In the genomic region with DNA sequence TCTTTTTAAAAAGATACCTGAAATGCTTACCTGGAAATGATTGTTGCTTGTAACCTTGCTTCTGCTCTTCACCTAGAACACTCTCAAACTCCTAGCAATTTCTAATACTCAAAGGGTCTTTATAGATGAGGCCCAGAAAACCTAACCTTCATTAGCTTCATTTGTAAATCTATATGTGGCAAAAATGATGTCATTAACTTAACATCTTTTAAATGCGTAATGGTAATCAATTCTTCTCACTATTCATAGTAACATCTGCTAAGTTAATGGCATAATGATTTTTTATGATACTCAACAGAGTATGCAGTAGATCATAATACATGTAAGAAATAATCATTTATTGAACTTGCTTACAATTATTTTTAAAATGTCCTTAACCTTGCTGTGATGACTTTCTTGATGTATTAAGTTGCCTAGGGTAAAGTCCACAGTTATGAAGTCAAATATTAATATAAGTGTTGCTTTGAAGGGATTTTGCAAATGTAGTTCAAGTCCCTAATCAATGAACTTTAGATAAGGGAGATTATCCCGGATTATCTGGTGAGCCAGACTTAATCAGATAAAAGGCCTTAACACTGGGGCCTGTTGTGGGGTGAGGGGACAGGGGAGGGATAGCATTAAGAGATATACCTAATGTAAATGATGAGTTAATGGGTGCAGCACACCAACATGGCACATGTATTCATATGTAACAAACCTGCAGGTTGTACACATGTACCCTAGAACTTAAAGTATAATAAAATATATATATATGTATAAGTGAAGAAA, we compare ENCODE assay signal across 25 cellular contexts. TPM values are rescaled to one million over a fixed set of nuclear protein-coding genes. Genes with fewer than 3 reads are reported as not detected.
DNase-seq lines count a peak whose midpoint lies in the region; ATAC-seq, FAIRE-seq and TF ChIP-seq lines count a peak whose summit lies in the region.
"Had no signal": no experiment of that assay in that cellular context is flagged by ENCODE, and none has a peak within 500 bp of the region (broad histone marks: within the 10 kb centered on the region; RNA-seq: fewer than 3 reads in every experiment).

No MANE protein-coding gene starts in this region.

- H2BK5ac ChIP-seq in mesendoderm (ENCODE audit: low read length), result no peak overlapping the region

- no peaks in the 10 kb centered on the region for H3K4me1 Mint-ChIP-seq in CD8-positive, alpha-beta T cell (ENCODE audit: low read depth)
- H3K4me1 Mint-ChIP-seq: CD4-positive, alpha-beta memory T cell; CD4-positive, CD25-positive, alpha-beta regulatory T cell had no signal

- no peak overlapping the region for H4K8ac ChIP-seq in mesendoderm (ENCODE audit: low read depth, low read length)

- H3K9me3 Mint-ChIP-seq in CD8-positive, alpha-beta T cell, result no peaks in the 10 kb centered on the region

- H2BK15ac ChIP-seq in mesendoderm (replicated peaks; ENCODE audit: low read depth), result no peak overlapping the region

- no peak overlapping the region for H3K4ac ChIP-seq in mesendoderm (ENCODE audit: low read depth, low read length)

- POLR2A ChIA-PET in HEK293 (lab: Yijun Ruan, JAX), result no interaction called here
- POLR2A ChIA-PET in CD8-positive, alpha-beta T cell (lab: Charles Lee), result no interaction called here

- DNase-seq in D721Med (ENCODE audit: insufficient read length, low spot score) (no peak), NCI-H82 treated with DMSO at 0.1 percent for 48 hours (lab: John Stamatoyannopoulos, UW; ENCODE audit: unreplicated experiment) (peak; percentile 87), mesendoderm (peak; percentile 51)
- no peak for DNase-seq in CD8-positive, alpha-beta T cell
- DNase-seq: 8988T; ACHN; BE2C; C1 segment of cervical spinal cord; Caco-2; Calu3; CD4-positive, alpha-beta memory T cell; CD4-positive, CD25-positive, alpha-beta regulatory T cell; DMS 273 treated with DMSO at 0.1 percent for 48 hours; DMS79 treated with DMSO at 0.1 percent for 48 hours; GF-D8 had no signal

- H3K9ac ChIP-seq in mesendoderm (ENCODE audit: low read length), result no peak overlapping the region
- H3K9ac ChIP-seq: BLaER1 had no signal

- no peak overlapping the region for H3K4me3 Mint-ChIP-seq in CD8-positive, alpha-beta T cell
- H3K4me3 Mint-ChIP-seq: CD14-positive monocyte; CD4-positive, alpha-beta memory T cell; CD4-positive, CD25-positive, alpha-beta regulatory T cell had no signal

- no peak overlapping the region for H3K4me3 ChIP-seq in HEK293 (ENCODE audit: low read depth, low read length)
- H3K4me3 ChIP-seq in mesendoderm (ENCODE audit: low read length), result no peak overlapping the region
- H3K4me3 ChIP-seq in CD8-positive, alpha-beta T cell (ENCODE audit: low read depth, low read length), result no peak overlapping the region
- H3K4me3 ChIP-seq: BLaER1 had no signal

- H3K36me3 ChIP-seq in HEK293 (ENCODE audit: control insufficient read depth in 2 of 2, insufficient read depth in 1 of 2, low read length in 2 of 2) (no peaks in the 10 kb centered on the region), mesendoderm (ENCODE audit: control insufficient read depth, insufficient read depth, low read length) (no peaks in the 10 kb centered on the region)
- no peaks in the 10 kb centered on the region for H3K36me3 ChIP-seq in CD8-positive, alpha-beta T cell (ENCODE audit: insufficient read depth, low read length)
- H3K36me3 ChIP-seq: BE2C, BLaER1 had no signal

- intact Hi-C loops in CD8-positive, alpha-beta T cell (cut with DNase I, micrococcal nuclease), result no loop called here

- H2BK120ac ChIP-seq in mesendoderm (ENCODE audit: low read depth, low read length), result no peak overlapping the region

- no peaks in the 10 kb centered on the region for H3K27me3 ChIP-seq in mesendoderm (ENCODE audit: insufficient read depth, low read length, poor library complexity)
- H3K27me3 ChIP-seq in CD8-positive, alpha-beta T cell (ENCODE audit: insufficient read depth, low read length), result no peaks in the 10 kb centered on the region
- H3K27me3 ChIP-seq: BE2C, BLaER1 had no signal

- no CpG with 5 or more reads among the region's 2 CpGs for WGBS in mesendoderm (ENCODE audit: extremely low coverage, insufficient coverage, low lambda C conversion rate)

- H3K4me1 ChIP-seq in HEK293 (ENCODE audit: control insufficient read depth, insufficient read depth, low read length) (no peaks in the 10 kb centered on the region), mesendoderm (ENCODE audit: control insufficient read depth, low read depth, low read length) (no peaks in the 10 kb centered on the region)
- no peaks in the 10 kb centered on the region for H3K4me1 ChIP-seq in CD8-positive, alpha-beta T cell (ENCODE audit: insufficient read depth, low read length)
- H3K4me1 ChIP-seq: BE2C, BLaER1 had no signal

- no peak overlapping the region for H3K23ac ChIP-seq in mesendoderm (ENCODE audit: low read length)

- no peak overlapping the region for H3K18ac ChIP-seq in mesendoderm (ENCODE audit: low read length)

- FAIRE-seq in D721Med (lab: Jason Lieb, UNC), result peak; percentile 89
- FAIRE-seq: A204.1, G401.6, GM12891 had no signal

- no peaks in the 10 kb centered on the region for H3K9me3 ChIP-seq in HEK293 (ENCODE audit: control insufficient read depth, insufficient read depth, low read depth, low read length)
- H3K9me3 ChIP-seq in CD8-positive, alpha-beta T cell (ENCODE audit: low read length), result no peaks in the 10 kb centered on the region
- H3K9me3 ChIP-seq: BE2C, BLaER1, Caco-2 had no signal

- H3K27ac ChIP-seq in HEK293 (ENCODE audit: extremely low read depth, low read depth, low read length) (no peak overlapping the region), mesendoderm (ENCODE audit: low read depth, low read length) (no peak overlapping the region)
- no peak overlapping the region for H3K27ac ChIP-seq in CD8-positive, alpha-beta T cell (ENCODE audit: low read depth, low read length)
- H3K27ac ChIP-seq: BLaER1 had no signal

- no peak for ATAC-seq in CD8-positive, alpha-beta T cell
- ATAC-seq in GM21619 (IDR thresholded peaks at IDR 0.05; ENCODE audit: unreplicated experiment), result no peak
- no peak for ATAC-seq in GM19035 (IDR thresholded peaks at IDR 0.05; ENCODE audit: unreplicated experiment)

- no peaks in the 10 kb centered on the region for H3K79me1 ChIP-seq in mesendoderm (ENCODE audit: low read length)

- H3K27ac Mint-ChIP-seq in CD8-positive, alpha-beta T cell, result no peak overlapping the region
- H3K27ac Mint-ChIP-seq: CD14-positive monocyte; CD4-positive, alpha-beta memory T cell; CD4-positive, CD25-positive, alpha-beta regulatory T cell had no signal

- no peaks in the 10 kb centered on the region for H3K79me2 ChIP-seq in mesendoderm (ENCODE audit: control insufficient read depth, insufficient read depth, low read length)

- no peak overlapping the region for H3K56ac ChIP-seq in mesendoderm (ENCODE audit: low read length)

- H3K4me2 ChIP-seq in mesendoderm (ENCODE audit: low read length), result no peak overlapping the region
- H3K4me2 ChIP-seq: BLaER1 had no signal

- no peak for TF ChIP-seq CTCF in D721Med (IDR thresholded peaks at IDR 0.05; ENCODE audit: insufficient read depth, missing control alignments)
- no peak for TF ChIP-seq CTCF in HEK293 (tag by site-specific recombination; IDR thresholded peaks at IDR 0.05)
- no peak for TF ChIP-seq CTCF in CD8-positive, alpha-beta T cell (IDR thresholded peaks at IDR 0.05)

- CTCF ChIA-PET in HEK293 (lab: Yijun Ruan, JAX), result no interaction called here
- CTCF ChIA-PET in CD8-positive, alpha-beta T cell (lab: Charles Lee), result no interaction called here

- no peaks in the 10 kb centered on the region for H3K36me3 Mint-ChIP-seq in CD8-positive, alpha-beta T cell
- H3K36me3 Mint-ChIP-seq: CD4-positive, alpha-beta memory T cell; CD4-positive, CD25-positive, alpha-beta regulatory T cell had no signal

- H4K5ac ChIP-seq in mesendoderm (ENCODE audit: low read length), result no peak overlapping the region

- no peaks in the 10 kb centered on the region for H3K27me3 Mint-ChIP-seq in CD8-positive, alpha-beta T cell (ENCODE audit: low read depth)
- H3K27me3 Mint-ChIP-seq: CD4-positive, alpha-beta memory T cell; CD4-positive, CD25-positive, alpha-beta regulatory T cell had no signal

- H2AK5ac ChIP-seq in mesendoderm (ENCODE audit: low read length), result no peak overlapping the region

TF ChIP-seq in HEK293, 187 proteins besides CTCF, POLR2A, EP300 and RAD21:
- TF ChIP-seq ZNF521 (tag by site-specific recombination; IDR thresholded peaks at IDR 0.05) (no peak), ATF2 (tag by site-specific recombination; IDR thresholded peaks at IDR 0.05; ENCODE audit: low read depth) (peak; percentile 66), ZNF670 (tag by site-specific recombination; IDR thresholded peaks at IDR 0.05; ENCODE audit: low read depth) (no peak), MEIS1 (CRISPR knock-in tag; IDR thresholded peaks at IDR 0.05; ENCODE audit: borderline replicate concordance) (no peak)
TF ChIP-seq in HEK293: peak in this region for 1.

RNA-seq across cellular contexts. Expression of gene SERPINI2, which starts 10.1 kb away (rescaled TPM):
- polyA plus RNA-seq in mesendoderm (2013, experiment 1 of 2), result not detected
- not detected for polyA plus RNA-seq in mesendoderm (2013, experiment 2 of 2)
- not detected for total RNA-seq in CD8-positive, alpha-beta T cell
- total RNA-seq: A673; Caco-2; Calu3; CD4-positive, alpha-beta memory T cell; CD4-positive, CD25-positive, alpha-beta regulatory T cell had no signal
- polyA plus RNA-seq: AG04450; CD14-positive monocyte; CD4-positive, alpha-beta memory T cell; CD4-positive, CD25-positive, alpha-beta regulatory T cell had no signal

Comparison
In these comparisons a context has a peak if more than half of its experiments do, and no peak if none do; other contexts are left out.
1. DNase-seq: peak in NCI-H82 treated with DMSO at 0.1 percent for 48 hours (single experiment) and mesendoderm (single experiment); none in D721Med (single experiment) and CD8-positive, alpha-beta T cell (0 of 7).